8 cellular contexts compared by ENCODE assay signal in the genomic region with DNA sequence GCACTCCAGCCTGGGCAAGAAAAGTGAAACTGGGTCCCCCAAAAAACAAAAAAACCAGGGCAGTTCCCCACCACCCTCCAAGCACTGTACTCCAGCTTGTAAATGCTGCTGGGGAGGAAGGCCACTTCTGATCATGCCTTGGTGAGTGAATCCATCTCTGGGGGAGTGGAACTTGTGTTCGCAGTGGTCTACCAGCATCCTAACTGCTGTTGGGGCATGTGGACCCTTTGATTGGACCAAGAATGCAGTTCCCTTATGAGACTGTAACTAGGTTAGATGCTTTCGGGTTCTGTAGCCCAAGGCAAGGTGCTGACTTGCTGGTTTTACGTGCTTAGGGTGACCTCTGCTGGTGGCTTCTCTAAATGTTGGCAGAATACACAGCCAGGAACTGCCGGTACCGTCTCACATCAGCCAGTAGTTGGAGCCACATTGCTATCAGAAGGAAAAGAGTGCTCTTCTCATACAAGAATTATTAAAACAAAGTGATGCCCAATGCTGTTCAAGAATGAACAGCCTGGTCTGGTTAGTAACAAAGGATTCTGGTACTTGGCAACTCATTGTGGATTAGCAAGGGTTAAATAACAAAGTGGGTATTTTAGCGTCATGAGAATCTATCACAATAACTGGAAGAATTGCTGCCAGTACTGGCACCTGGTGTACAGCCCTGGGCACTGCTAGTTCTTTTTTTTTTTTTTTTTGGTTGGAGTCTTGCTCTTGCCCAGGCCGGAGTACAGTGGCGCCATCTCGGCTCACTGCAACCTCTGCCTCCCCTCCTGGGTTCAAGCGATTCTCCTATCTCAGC. TPM values are rescaled to one million over a fixed set of nuclear protein-coding genes. Genes with fewer than 3 reads are reported as not detected.
DNase-seq lines count a peak whose midpoint lies in the region; ATAC-seq and TF ChIP-seq lines count a peak whose summit lies in the region.

No MANE protein-coding gene starts in this region.

- intact Hi-C loops in activated B cell treated with CpG ODN at 0.5 μM for 24 hours (cut with micrococcal nuclease), result loop anchor here (1.0 to 2.0 kb wide), 13 partner anchors 13 to 363 kb away; a partner anchor contains a TSS

- peaks cover 11% of the 10 kb centered on the region for H3K36me3 Mint-ChIP-seq in activated B cell treated with CpG ODN at 0.5 μM for 24 hours (ENCODE audit: low read depth)

- peaks cover 5% of the 10 kb centered on the region for H3K4me1 Mint-ChIP-seq in activated B cell treated with CpG ODN at 0.5 μM for 24 hours

- no peaks in the 10 kb centered on the region for H3K27me3 Mint-ChIP-seq in activated B cell treated with CpG ODN at 0.5 μM for 24 hours

- H3K4me3 Mint-ChIP-seq in activated B cell treated with CpG ODN at 0.5 μM for 24 hours, result no peak overlapping the region

- H3K9me3 Mint-ChIP-seq in activated B cell treated with CpG ODN at 0.5 μM for 24 hours, result no peaks in the 10 kb centered on the region

- peak; percentile 75 for TF ChIP-seq CTCF in activated B cell treated with CpG ODN at 0.5 μM for 24 hours (IDR thresholded peaks at IDR 0.05)

- POLR2A ChIA-PET in activated B cell treated with CpG ODN at 0.5 μM for 24 hours (lab: Charles Lee), result interaction anchor here (0.6 to 1.8 kb wide), 12 partner anchors 99 to 412 kb away, joined by 3 to 16 read pairs (median 6); a partner anchor contains a TSS

- H3K27ac Mint-ChIP-seq in activated B cell treated with CpG ODN at 0.5 μM for 24 hours, result peak overlapping the region; percentile 62

- ATAC-seq in GM19035 (IDR thresholded peaks at IDR 0.05; ENCODE audit: unreplicated experiment) (peak; percentile 93), HG03378 (IDR thresholded peaks at IDR 0.05; ENCODE audit: unreplicated experiment) (peak; percentile 92), activated B cell treated with CpG ODN at 0.5 μM for 24 hours (ENCODE audit: low read depth) (peak; percentile 99)

- no peak overlapping the region for H3K27ac ChIP-seq in caudate nucleus (ENCODE audit: low read depth, low read length)

- CTCF ChIA-PET in activated B cell treated with CpG ODN at 0.5 μM for 24 hours (lab: Charles Lee), result interaction anchor here (0.6 to 6.1 kb wide), 8 partner anchors 10 to 277 kb away, joined by 3 to 67 read pairs (median 4); a partner anchor contains a TSS

- DNase-seq in AG20443 (ENCODE audit: low spot score), result peak; percentile 91
- peak; percentile 96 for DNase-seq in NCI-H446 (lab: John Stamatoyannopoulos, UW)
- DNase-seq in activated B cell treated with CpG ODN at 0.5 μM for 24 hours, result peak; percentile 67
- DNase-seq in caudate nucleus (lab: John Stamatoyannopoulos, UW), result peak in 60 of 61 donors; percentile 31 to 97 (median 76)
- DNase-seq in islet precursor cell, result peak; percentile 96
- DNase-seq in stimulated activated CD4-positive, alpha-beta T cell treated with anti-CD3 and anti-CD28 coated beads, Interleukin-1b, Interleukin-23, amount 100 ng/mL, for 48 hours, result peak; percentile 90

RNA-seq across cellular contexts. Expression of a gene that starts 13.0 kb away (rescaled TPM):
- total RNA-seq in activated B cell treated with CpG ODN at 0.5 μM for 24 hours, result 50.7 and 58.9 TPM in 2 replicates

RNA-seq across cellular contexts. Expression of a gene that starts 13.3 kb away (rescaled TPM):
- total RNA-seq in activated B cell treated with CpG ODN at 0.5 μM for 24 hours, result 220 and 228 TPM in 2 replicates

RNA-seq across cellular contexts. Expression of a gene that starts 22.8 kb away (rescaled TPM):
- total RNA-seq in activated B cell treated with CpG ODN at 0.5 μM for 24 hours, result not detected in 2 replicates

RNA-seq across cellular contexts. Expression of a gene that starts 27.5 kb away (rescaled TPM):
- total RNA-seq in activated B cell treated with CpG ODN at 0.5 μM for 24 hours, result 86.6 and 92.3 TPM in 2 replicates

RNA-seq across cellular contexts. Expression of a gene that starts 37.3 kb away (rescaled TPM):
- total RNA-seq in activated B cell treated with CpG ODN at 0.5 μM for 24 hours, result not detected in 2 replicates
